Comparison of ENCODE assay signal across 8 cellular contexts in the genomic region with DNA sequence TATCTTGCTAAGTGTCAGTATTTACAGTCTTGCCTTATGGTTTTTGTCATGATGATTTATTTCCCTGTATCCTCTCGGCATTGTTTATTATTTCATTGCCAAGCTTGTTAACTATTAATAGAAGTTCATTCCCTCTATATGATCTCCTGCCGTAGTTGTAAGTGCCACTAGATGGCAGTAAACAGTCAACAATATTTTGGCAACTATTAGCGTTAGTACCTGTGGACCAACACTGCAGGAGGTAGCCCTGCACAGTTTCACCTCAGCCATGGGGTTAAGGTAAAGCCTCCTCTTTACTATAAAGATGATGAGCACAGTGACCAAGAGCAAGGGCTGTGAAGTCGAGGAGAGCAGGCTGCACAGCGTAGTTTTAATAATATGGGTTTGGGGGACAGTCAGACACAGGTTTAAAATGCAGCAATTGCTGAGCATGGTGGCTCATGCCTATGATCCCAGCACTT. TPM values are rescaled to one million over a fixed set of nuclear protein-coding genes. Genes with fewer than 3 reads are reported as not detected.
DNase-seq lines count a peak whose midpoint lies in the region; ATAC-seq, FAIRE-seq and TF ChIP-seq lines count a peak whose summit lies in the region.

No MANE protein-coding gene starts in this region.

- no peak overlapping the region for H3K4me3 Mint-ChIP-seq in GM23338

- in situ Hi-C loops in T47D (cut with HindIII; ENCODE audit: low pct_unique_long_range_greater_than_20kb, low sequenced_read_pairs): no loop called here

- no peaks in the 10 kb centered on the region for H3K9me2 ChIP-seq in GM23338 (ENCODE audit: insufficient read depth)

- peak; percentile 91 for FAIRE-seq in islet of Langerhans (lab: Jason Lieb, UNC)

- no peak overlapping the region for H3K4me2 ChIP-seq in GM23338

- H4K20me1 ChIP-seq in GM23338 (replicated peaks; ENCODE audit: insufficient read depth): no peaks in the 10 kb centered on the region

- DNase-seq in GM03348 (ENCODE audit: low spot score) (peak; percentile 65), GM23338 (ENCODE audit: low spot score) (peak; percentile 83), MV-4-11 (lab: John Stamatoyannopoulos, UW) (peak; percentile 34), T47D (ENCODE audit: low read depth in 1 of 2, low spot score in 1 of 2) (peak; percentile 66 to 85)
- DNase-seq in stimulated activated CD4-positive, alpha-beta T cell treated with anti-CD3 and anti-CD28 coated beads, Interleukin-4, amount 100 ng/mL, for 48 hours (ENCODE audit: low read depth in 2 of 2): peak; percentile 1 to 6

- ATAC-seq in GM23338 (peak; percentile 95), SK-N-SH treated with all-trans-retinoic acid at 6 μM for 48 hours (peak; percentile 98), HG03196 (IDR thresholded peaks at IDR 0.05; ENCODE audit: unreplicated experiment) (no peak)

- H3K27me3 ChIP-seq in GM23338 (ENCODE audit: insufficient read depth): no peaks in the 10 kb centered on the region

- H3K4me3 ChIP-seq in GM23338: no peak overlapping the region

- no peaks in the 10 kb centered on the region for H3K9me3 Mint-ChIP-seq in GM23338

- H3K27me3 Mint-ChIP-seq in GM23338 (ENCODE audit: insufficient read depth, low read depth, poor library complexity): peaks cover 5% of the 10 kb centered on the region

- no peaks in the 10 kb centered on the region for H3K36me3 Mint-ChIP-seq in GM23338 (ENCODE audit: low read depth)

- H3K36me3 ChIP-seq in GM23338 (ENCODE audit: insufficient read depth): no peaks in the 10 kb centered on the region

- no peaks in the 10 kb centered on the region for H3K79me2 ChIP-seq in GM23338 (replicated peaks; ENCODE audit: insufficient read depth)

- no peaks in the 10 kb centered on the region for H3K4me1 ChIP-seq in GM23338 (ENCODE audit: insufficient read depth)

- no peak overlapping the region for H3K27ac ChIP-seq in GM23338 (ENCODE audit: low read depth)

- no peak overlapping the region for H3K27ac Mint-ChIP-seq in GM23338

- peaks cover 4% of the 10 kb centered on the region; the same call in 2 of the 3 replicates for H3K4me1 Mint-ChIP-seq in GM23338

- H3F3A ChIP-seq in GM23338 (replicated peaks; ENCODE audit: low read depth): no peaks in the 10 kb centered on the region

- peak; percentile 84 to 90 for TF ChIP-seq CTCF in GM23338 (conservative IDR thresholded peaks at IDR 0.05; ENCODE audit: low read depth in 2 of 2)

- H2AFZ ChIP-seq in GM23338: no peak overlapping the region

TF ChIP-seq in GM23338, 12 proteins besides CTCF, POLR2A, EP300 and RAD21:
- TF ChIP-seq EZH2phosphoT487 (IDR thresholded peaks at IDR 0.05; ENCODE audit: unreplicated experiment) (no peak), STAT1 (IDR thresholded peaks at IDR 0.05; ENCODE audit: unreplicated experiment) (no peak), NANOG (IDR thresholded peaks at IDR 0.05; ENCODE audit: borderline replicate concordance) (no peak), ZNF331 (CRISPR knock-in tag; IDR thresholded peaks at IDR 0.05; ENCODE audit: low read depth) (no peak), EZH2 (IDR thresholded peaks at IDR 0.05; ENCODE audit: low read depth, unreplicated experiment) (no peak)
TF ChIP-seq in GM23338: peak in this region for 0.

TF ChIP-seq in SK-N-SH treated with all-trans-retinoic acid at 6 μM for 48 hours, 23 proteins besides CTCF, POLR2A, EP300 and RAD21 (continues in another document):
- no peak for TF ChIP-seq PPARA (CRISPR knock-in tag; IDR thresholded peaks at IDR 0.05; ENCODE audit: borderline replicate concordance)
- no peak for TF ChIP-seq OSR1 (CRISPR knock-in tag; IDR thresholded peaks at IDR 0.05)
- no peak for TF ChIP-seq ZFP30 (CRISPR knock-in tag; IDR thresholded peaks at IDR 0.05)
- no peak for TF ChIP-seq TOX (CRISPR knock-in tag; IDR thresholded peaks at IDR 0.05; ENCODE audit: borderline replicate concordance)
- TF ChIP-seq, protein P1, sequence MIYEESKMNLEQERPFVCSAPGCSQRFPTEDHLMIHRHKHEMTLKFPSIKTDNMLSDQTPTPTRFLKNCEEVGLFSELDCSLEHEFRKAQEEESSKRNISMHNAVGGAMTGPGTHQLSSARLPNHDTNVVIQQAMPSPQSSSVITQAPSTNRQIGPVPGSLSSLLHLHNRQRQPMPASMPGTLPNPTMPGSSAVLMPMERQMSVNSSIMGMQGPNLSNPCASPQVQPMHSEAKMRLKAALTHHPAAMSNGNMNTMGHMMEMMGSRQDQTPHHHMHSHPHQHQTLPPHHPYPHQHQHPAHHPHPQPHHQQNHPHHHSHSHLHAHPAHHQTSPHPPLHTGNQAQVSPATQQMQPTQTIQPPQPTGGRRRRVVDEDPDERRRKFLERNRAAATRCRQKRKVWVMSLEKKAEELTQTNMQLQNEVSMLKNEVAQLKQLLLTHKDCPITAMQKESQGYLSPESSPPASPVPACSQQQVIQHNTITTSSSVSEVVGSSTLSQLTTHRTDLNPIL (CRISPR knock-in tag; IDR thresholded peaks at IDR 0.05; ENCODE audit: low read depth): no peak
- no peak for TF ChIP-seq CSDC2 (CRISPR knock-in tag; IDR thresholded peaks at IDR 0.05)
- TF ChIP-seq, protein P2, sequence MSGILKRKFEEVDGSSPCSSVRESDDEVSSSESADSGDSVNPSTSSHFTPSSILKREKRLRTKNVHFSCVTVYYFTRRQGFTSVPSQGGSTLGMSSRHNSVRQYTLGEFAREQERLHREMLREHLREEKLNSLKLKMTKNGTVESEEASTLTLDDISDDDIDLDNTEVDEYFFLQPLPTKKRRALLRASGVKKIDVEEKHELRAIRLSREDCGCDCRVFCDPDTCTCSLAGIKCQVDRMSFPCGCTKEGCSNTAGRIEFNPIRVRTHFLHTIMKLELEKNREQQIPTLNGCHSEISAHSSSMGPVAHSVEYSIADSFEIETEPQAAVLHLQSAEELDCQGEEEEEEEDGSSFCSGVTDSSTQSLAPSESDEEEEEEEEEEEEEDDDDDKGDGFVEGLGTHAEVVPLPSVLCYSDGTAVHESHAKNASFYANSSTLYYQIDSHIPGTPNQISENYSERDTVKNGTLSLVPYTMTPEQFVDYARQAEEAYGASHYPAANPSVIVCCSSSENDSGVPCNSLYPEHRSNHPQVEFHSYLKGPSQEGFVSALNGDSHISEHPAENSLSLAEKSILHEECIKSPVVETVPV (CRISPR knock-in tag; IDR thresholded peaks at IDR 0.05): no peak
- TF ChIP-seq, protein P3, sequence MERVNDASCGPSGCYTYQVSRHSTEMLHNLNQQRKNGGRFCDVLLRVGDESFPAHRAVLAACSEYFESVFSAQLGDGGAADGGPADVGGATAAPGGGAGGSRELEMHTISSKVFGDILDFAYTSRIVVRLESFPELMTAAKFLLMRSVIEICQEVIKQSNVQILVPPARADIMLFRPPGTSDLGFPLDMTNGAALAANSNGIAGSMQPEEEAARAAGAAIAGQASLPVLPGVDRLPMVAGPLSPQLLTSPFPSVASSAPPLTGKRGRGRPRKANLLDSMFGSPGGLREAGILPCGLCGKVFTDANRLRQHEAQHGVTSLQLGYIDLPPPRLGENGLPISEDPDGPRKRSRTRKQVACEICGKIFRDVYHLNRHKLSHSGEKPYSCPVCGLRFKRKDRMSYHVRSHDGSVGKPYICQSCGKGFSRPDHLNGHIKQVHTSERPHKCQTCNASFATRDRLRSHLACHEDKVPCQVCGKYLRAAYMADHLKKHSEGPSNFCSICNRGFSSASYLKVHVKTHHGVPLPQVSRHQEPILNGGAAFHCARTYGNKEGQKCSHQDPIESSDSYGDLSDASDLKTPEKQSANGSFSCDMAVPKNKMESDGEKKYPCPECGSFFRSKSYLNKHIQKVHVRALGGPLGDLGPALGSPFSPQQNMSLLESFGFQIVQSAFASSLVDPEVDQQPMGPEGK (CRISPR knock-in tag; IDR thresholded peaks at IDR 0.05; ENCODE audit: borderline replicate concordance): no peak
- TF ChIP-seq RARB (CRISPR knock-in tag; IDR thresholded peaks at IDR 0.05): no peak
- TF ChIP-seq, protein P4, sequence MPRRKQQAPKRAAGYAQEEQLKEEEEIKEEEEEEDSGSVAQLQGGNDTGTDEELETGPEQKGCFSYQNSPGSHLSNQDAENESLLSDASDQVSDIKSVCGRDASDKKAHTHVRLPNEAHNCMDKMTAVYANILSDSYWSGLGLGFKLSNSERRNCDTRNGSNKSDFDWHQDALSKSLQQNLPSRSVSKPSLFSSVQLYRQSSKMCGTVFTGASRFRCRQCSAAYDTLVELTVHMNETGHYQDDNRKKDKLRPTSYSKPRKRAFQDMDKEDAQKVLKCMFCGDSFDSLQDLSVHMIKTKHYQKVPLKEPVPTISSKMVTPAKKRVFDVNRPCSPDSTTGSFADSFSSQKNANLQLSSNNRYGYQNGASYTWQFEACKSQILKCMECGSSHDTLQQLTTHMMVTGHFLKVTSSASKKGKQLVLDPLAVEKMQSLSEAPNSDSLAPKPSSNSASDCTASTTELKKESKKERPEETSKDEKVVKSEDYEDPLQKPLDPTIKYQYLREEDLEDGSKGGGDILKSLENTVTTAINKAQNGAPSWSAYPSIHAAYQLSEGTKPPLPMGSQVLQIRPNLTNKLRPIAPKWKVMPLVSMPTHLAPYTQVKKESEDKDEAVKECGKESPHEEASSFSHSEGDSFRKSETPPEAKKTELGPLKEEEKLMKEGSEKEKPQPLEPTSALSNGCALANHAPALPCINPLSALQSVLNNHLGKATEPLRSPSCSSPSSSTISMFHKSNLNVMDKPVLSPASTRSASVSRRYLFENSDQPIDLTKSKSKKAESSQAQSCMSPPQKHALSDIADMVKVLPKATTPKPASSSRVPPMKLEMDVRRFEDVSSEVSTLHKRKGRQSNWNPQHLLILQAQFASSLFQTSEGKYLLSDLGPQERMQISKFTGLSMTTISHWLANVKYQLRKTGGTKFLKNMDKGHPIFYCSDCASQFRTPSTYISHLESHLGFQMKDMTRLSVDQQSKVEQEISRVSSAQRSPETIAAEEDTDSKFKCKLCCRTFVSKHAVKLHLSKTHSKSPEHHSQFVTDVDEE (CRISPR knock-in tag; IDR thresholded peaks at IDR 0.05): no peak
- TF ChIP-seq ZC3H10 (CRISPR knock-in tag; IDR thresholded peaks at IDR 0.05): no peak
- TF ChIP-seq ARNTL (CRISPR knock-in tag; IDR thresholded peaks at IDR 0.05; ENCODE audit: borderline replicate concordance, low read depth): no peak
- TF ChIP-seq BACH2 (CRISPR knock-in tag; IDR thresholded peaks at IDR 0.05; ENCODE audit: borderline replicate concordance): no peak
- no peak for TF ChIP-seq TCF4 (CRISPR knock-in tag; IDR thresholded peaks at IDR 0.05; ENCODE audit: borderline replicate concordance)
- no peak for TF ChIP-seq ZFP3 (CRISPR knock-in tag; IDR thresholded peaks at IDR 0.05)
- no peak for TF ChIP-seq ISL1 (CRISPR knock-in tag; IDR thresholded peaks at IDR 0.05)
- TF ChIP-seq SNAI2 (CRISPR knock-in tag; IDR thresholded peaks at IDR 0.05): no peak

RNA-seq across cellular contexts. Expression of a gene that starts 26.1 kb away (rescaled TPM):
- 29.6 and 31.6 TPM in 2 replicates for total RNA-seq in GM23338 (2014; rRNA removed; shearing (Covaris generic))
- polyA plus RNA-seq in GM23338 (2016; fragmentation: Nextera tagmentation; extraction: Ambion mirVana): 11.6 and 14.1 TPM in 2 replicates

Comparison
In these comparisons a context has a peak if more than half of its experiments do, and no peak if none do; other contexts are left out.
1. DNase-seq: peak in every context shown above with its lines; median percentile 83 in GM23338; 76 in T47D; 65 in GM03348; 34 in MV-4-11; 4 in stimulated activated CD4-positive, alpha-beta T cell treated with anti-CD3 and anti-CD28 coated beads, Interleukin-4, amount 100 ng/mL, for 48 hours.